ENCODE assay signal across 3 cellular contexts in the genomic region with DNA sequence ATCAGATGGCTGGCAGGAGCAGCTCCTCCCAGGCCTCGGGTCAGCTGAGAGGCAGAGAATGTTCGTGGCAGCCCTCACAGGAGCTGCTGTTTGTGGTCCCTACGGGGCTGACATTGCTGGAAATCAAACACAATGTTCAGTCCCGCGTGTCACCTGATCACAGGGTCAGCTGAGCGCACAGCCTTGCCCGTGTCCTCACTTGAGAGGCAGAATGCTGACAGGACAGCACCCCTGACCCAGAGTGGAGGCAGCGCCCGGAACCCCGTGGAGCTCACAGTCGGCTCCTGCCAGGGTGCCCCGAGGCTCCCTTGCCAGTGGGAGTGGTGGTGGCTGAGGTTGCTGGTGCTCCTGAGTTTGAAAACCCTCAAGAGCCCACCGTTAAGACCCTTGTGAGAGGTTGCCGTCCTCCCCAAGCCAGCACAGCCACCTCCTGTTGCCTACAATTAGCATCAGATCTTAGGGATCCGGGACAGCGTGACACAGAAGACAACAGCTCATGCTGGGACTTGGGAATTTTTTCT.
TF ChIP-seq lines count a peak whose summit lies in the region.

No MANE protein-coding gene starts in this region.

TF ChIP-seq in A549, 52 proteins besides CTCF, POLR2A, EP300 and RAD21:
- TF ChIP-seq GATA3 (IDR thresholded peaks at IDR 0.05; ENCODE audit: borderline replicate concordance) (no peak), RCOR1 (IDR thresholded peaks at IDR 0.05; ENCODE audit: low read depth, low read length) (no peak), HES2 (IDR thresholded peaks at IDR 0.05) (no peak), RNF2 (IDR thresholded peaks at IDR 0.05; ENCODE audit: borderline replicate concordance, low read depth) (no peak), FOSL2 (IDR thresholded peaks at IDR 0.05) (no peak), FOSL2 (CRISPR knock-in tag; IDR thresholded peaks at IDR 0.05) (no peak)
- TF ChIP-seq, protein P1, sequence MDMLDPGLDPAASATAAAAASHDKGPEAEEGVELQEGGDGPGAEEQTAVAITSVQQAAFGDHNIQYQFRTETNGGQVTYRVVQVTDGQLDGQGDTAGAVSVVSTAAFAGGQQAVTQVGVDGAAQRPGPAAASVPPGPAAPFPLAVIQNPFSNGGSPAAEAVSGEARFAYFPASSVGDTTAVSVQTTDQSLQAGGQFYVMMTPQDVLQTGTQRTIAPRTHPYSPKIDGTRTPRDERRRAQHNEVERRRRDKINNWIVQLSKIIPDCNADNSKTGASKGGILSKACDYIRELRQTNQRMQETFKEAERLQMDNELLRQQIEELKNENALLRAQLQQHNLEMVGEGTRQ (IDR thresholded peaks at IDR 0.05) = peak; percentile 55; the same call in 1 of the 2 replicates
TF ChIP-seq in A549: peak in this region for 1.

TF ChIP-seq in IMR-90, 13 proteins besides CTCF, POLR2A, EP300 and RAD21:
- TF ChIP-seq RCOR1 (IDR thresholded peaks at IDR 0.05; ENCODE audit: insufficient replicate concordance, low read length) = no peak
- no peak for TF ChIP-seq CEBPB (IDR thresholded peaks at IDR 0.05; ENCODE audit: low read depth, low read length)

TF ChIP-seq in K562, 482 proteins besides CTCF, POLR2A, EP300 and RAD21:
- TF ChIP-seq USF1 (CRISPR knock-in tag; IDR thresholded peaks at IDR 0.05) = peak; percentile 76
- TF ChIP-seq, protein P2, sequence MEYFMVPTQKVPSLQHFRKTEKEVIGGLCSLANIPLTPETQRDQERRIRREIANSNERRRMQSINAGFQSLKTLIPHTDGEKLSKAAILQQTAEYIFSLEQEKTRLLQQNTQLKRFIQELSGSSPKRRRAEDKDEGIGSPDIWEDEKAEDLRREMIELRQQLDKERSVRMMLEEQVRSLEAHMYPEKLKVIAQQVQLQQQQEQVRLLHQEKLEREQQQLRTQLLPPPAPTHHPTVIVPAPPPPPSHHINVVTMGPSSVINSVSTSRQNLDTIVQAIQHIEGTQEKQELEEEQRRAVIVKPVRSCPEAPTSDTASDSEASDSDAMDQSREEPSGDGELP (CRISPR knock-in tag; IDR thresholded peaks at IDR 0.05; ENCODE audit: borderline replicate concordance) = 0 out of 2 replicates have a peak, but pooled peaks have one; percentile 13
- no peak for TF ChIP-seq KLF1 (tag; IDR thresholded peaks at IDR 0.05)
- peak; percentile 65; the same call in 1 of the 2 replicates for TF ChIP-seq RAD51 (IDR thresholded peaks at IDR 0.05; ENCODE audit: borderline replicate concordance, low read depth)
- no peak for TF ChIP-seq SETDB1 (IDR thresholded peaks at IDR 0.05; ENCODE audit: low read length)
- TF ChIP-seq, protein P3, sequence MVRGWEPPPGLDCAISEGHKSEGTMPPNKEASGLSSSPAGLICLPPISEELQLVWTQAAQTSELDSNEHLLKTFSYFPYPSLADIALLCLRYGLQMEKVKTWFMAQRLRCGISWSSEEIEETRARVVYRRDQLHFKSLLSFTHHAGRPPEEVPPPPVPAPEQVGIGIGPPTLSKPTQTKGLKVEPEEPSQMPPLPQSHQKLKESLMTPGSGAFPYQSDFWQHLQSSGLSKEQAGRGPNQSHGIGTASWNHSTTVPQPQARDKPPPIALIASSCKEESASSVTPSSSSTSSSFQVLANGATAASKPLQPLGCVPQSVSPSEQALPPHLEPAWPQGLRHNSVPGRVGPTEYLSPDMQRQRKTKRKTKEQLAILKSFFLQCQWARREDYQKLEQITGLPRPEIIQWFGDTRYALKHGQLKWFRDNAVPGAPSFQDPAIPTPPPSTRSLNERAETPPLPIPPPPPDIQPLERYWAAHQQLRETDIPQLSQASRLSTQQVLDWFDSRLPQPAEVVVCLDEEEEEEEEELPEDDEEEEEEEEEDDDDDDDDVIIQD (CRISPR knock-in tag; IDR thresholded peaks at IDR 0.05) = no peak
- TF ChIP-seq FOS (IDR thresholded peaks at IDR 0.05; ENCODE audit: extremely low read depth, insufficient read length) = no peak
- TF ChIP-seq HEY1 (CRISPR knock-in tag; IDR thresholded peaks at IDR 0.05; ENCODE audit: borderline replicate concordance) = no peak
